In the genomic region with DNA sequence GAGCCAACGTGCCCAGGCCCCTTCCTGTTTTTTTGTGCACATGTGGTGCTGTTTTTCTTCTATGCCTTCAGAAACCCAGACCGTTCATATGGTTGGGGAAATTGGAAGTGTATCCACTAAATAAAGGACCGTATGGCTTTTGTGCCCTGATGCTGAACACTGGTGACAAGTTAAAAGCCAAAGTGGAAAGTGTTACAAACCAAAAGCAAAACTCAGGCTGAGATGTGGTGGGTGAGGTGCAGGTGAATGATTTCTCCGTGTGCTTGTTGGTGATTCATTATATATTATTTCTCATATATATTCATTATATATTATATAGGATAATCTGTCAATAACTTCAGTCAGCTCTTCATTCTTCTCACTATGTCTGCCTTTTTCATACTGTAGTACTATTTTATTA, we compare ENCODE assay signal across 29 cellular contexts.
"Had no signal": no experiment of that assay in that cellular context is flagged by ENCODE, and none has a peak within 500 bp of the region (broad histone marks: within the 10 kb centered on the region; RNA-seq: fewer than 3 reads in every experiment).

No MANE protein-coding gene starts in this region.

- H3K9me3 ChIP-seq: adrenal gland, body of pancreas, colonic mucosa had no signal

- H3K27me3 ChIP-seq: adrenal gland, body of pancreas had no signal

- H3K27ac ChIP-seq: adrenal gland, body of pancreas, colonic mucosa, epithelial cell of prostate, VCaP had no signal

- DNase-seq: activated CD4-positive, alpha-beta T cell treated with anti-CD3 and anti-CD28 coated beads for 48 hours; activated CD4-positive, alpha-beta T cell treated with anti-CD3 and anti-CD28 coated beads, Interleukin-2, amount 50 U/mL, for 1 hour; activated CD4-positive, alpha-beta T cell treated with anti-CD3 and anti-CD28 coated beads, Interleukin-2, amount 50 U/mL, for 48 hours; activated CD8-positive, alpha-beta memory T cell treated with anti-CD3 and anti-CD28 coated beads for 24 hours; activated CD8-positive, alpha-beta T cell treated with anti-CD3 and anti-CD28 coated beads for 36 hours; activated effector memory CD4-positive, alpha-beta T cell treated with Interleukin-2 at 50 U/mL for 16 hours; activated gamma-delta T cell treated with Interleukin-2 at 50 U/mL for 16 hours; activated naive CD4-positive, alpha-beta T cell treated with anti-CD3 and anti-CD28 coated beads, Interleukin-2, amount 50 U/mL, for 16 hours; activated naive CD4-positive, alpha-beta T cell treated with Interleukin-2 at 50 U/mL for 16 hours; activated naive CD8-positive, alpha-beta T cell treated with anti-CD3 and anti-CD28 coated beads, Interleukin-2, amount 50 U/mL, for 24 hours; activated T-cell treated with anti-CD3 and anti-CD28 coated beads, Interleukin-2, amount 50 U/mL, for 4 hours; adrenal gland; amygdala; aorta; body of pancreas; caudate nucleus; cerebellar nuclear complex; colonic mucosa; effector CD8-positive, alpha-beta T cell; foreskin fibroblast; head of caudate nucleus; T-helper 1 cell; T-helper 17 cell had no signal

- H3K27ac Mint-ChIP-seq: activated CD8-positive, alpha-beta T cell treated with anti-CD3 and anti-CD28 coated beads for 36 hours; activated naive CD8-positive, alpha-beta T cell; activated naive CD8-positive, alpha-beta T cell treated with anti-CD3 and anti-CD28 coated beads, Interleukin-2, amount 50 U/mL, for 24 hours; activated T-helper 17 cell treated with anti-CD3 and anti-CD28 coated beads, Interleukin-2, amount 50 U/mL, for 72 hours; T-helper 17 cell; WTC11 had no signal

- H3K9me3 Mint-ChIP-seq: activated CD8-positive, alpha-beta T cell treated with anti-CD3 and anti-CD28 coated beads for 36 hours; activated naive CD8-positive, alpha-beta T cell treated with anti-CD3 and anti-CD28 coated beads, Interleukin-2, amount 50 U/mL, for 24 hours; activated T-cell treated with anti-CD3 and anti-CD28 coated beads, Interleukin-2, amount 50 U/mL, for 4 hours; activated T-helper 17 cell treated with anti-CD3 and anti-CD28 coated beads, Interleukin-2, amount 50 U/mL, for 72 hours; WTC11 had no signal

- H3K36me3 ChIP-seq: adrenal gland, colonic mucosa had no signal

- ATAC-seq: activated CD4-positive, CD25-positive, alpha-beta regulatory T cell treated with anti-CD3 and anti-CD28 coated beads, Interleukin-2, amount 50 U/mL, for 24 hours; activated CD8-positive, alpha-beta T cell treated with anti-CD3 and anti-CD28 coated beads for 36 hours; activated naive CD8-positive, alpha-beta T cell treated with anti-CD3 and anti-CD28 coated beads, Interleukin-2, amount 50 U/mL, for 24 hours; activated T-cell treated with anti-CD3 and anti-CD28 coated beads, Interleukin-2, amount 50 U/mL, for 4 hours; activated T-helper 17 cell treated with anti-CD3 and anti-CD28 coated beads, Interleukin-2, amount 50 U/mL, for 72 hours; body of pancreas; T-helper 17 cell; WTC11 had no signal

- H3K4me3 Mint-ChIP-seq: activated CD8-positive, alpha-beta T cell treated with anti-CD3 and anti-CD28 coated beads for 36 hours; activated naive CD8-positive, alpha-beta T cell; activated naive CD8-positive, alpha-beta T cell treated with anti-CD3 and anti-CD28 coated beads, Interleukin-2, amount 50 U/mL, for 24 hours; activated T-cell treated with anti-CD3 and anti-CD28 coated beads, Interleukin-2, amount 50 U/mL, for 4 hours; activated T-helper 17 cell treated with anti-CD3 and anti-CD28 coated beads, Interleukin-2, amount 50 U/mL, for 72 hours; T-helper 17 cell; WTC11 had no signal

- H3K4me1 Mint-ChIP-seq: activated T-helper 17 cell treated with anti-CD3 and anti-CD28 coated beads, Interleukin-2, amount 50 U/mL, for 72 hours; T-helper 17 cell had no signal

- H3K36me3 Mint-ChIP-seq: WTC11 had no signal

- H3K4me1 ChIP-seq: adrenal gland, body of pancreas, colonic mucosa had no signal

- H3K4me3 ChIP-seq: adrenal gland, body of pancreas, colonic mucosa had no signal
